ENCODE assay signal across 19 cellular contexts in genomic region chr9:87085521-87085920, GRCh38.
DNase-seq lines count a peak whose midpoint lies in the region; ATAC-seq, FAIRE-seq and TF ChIP-seq lines count a peak whose summit lies in the region.
"Had no signal": no experiment of that assay in that cellular context is flagged by ENCODE, and none has a peak within 500 bp of the region (broad histone marks: within the 10 kb centered on the region; RNA-seq: fewer than 3 reads in every experiment).

No MANE protein-coding gene starts in this region.

- no peak overlapping the region for H4K8ac ChIP-seq in H9 (replicated peaks; ENCODE audit: insufficient read length, low read depth, low read length)

- H3K79me2 ChIP-seq in H9 (ENCODE audit: insufficient read depth, low read length) (no peaks in the 10 kb centered on the region), mammary epithelial cell (ENCODE audit: insufficient read depth, low read length) (no peaks in the 10 kb centered on the region)

- H3K9me3 Mint-ChIP-seq in H9: peaks cover 0 to 2% of the 10 kb centered on the region in 2 experiments; a peak in 3 of 5 replicates
- peaks cover 6% of the 10 kb centered on the region for H3K9me3 Mint-ChIP-seq in neural crest cell
- H3K9me3 Mint-ChIP-seq in effector memory CD8-positive, alpha-beta T cell: no peaks in the 10 kb centered on the region

- H2BK12ac ChIP-seq in H9 (ENCODE audit: insufficient read length, low read depth, low read length): no peak overlapping the region

- H3K14ac ChIP-seq in H9 (ENCODE audit: insufficient read depth, low read length): no peak overlapping the region

- in situ Hi-C loops in mammary epithelial cell (cut with MboI; ENCODE audit: low sequenced_read_pairs in 2 of 2): no loop called here

- H2BK15ac ChIP-seq in H9 (ENCODE audit: low read depth, low read length): no peak overlapping the region

- no peaks in the 10 kb centered on the region for H3K79me1 ChIP-seq in H9 (ENCODE audit: insufficient read depth, low read depth, low read length, poor library complexity, severe bottlenecking)

- no peak for ATAC-seq in effector memory CD8-positive, alpha-beta T cell (replicated peaks)
- ATAC-seq in aorta (ENCODE audit: low FRiP score): no peak

- H2BK20ac ChIP-seq in H9 (ENCODE audit: low read depth, low read length, poor library complexity, severe bottlenecking): no peak overlapping the region

- H3K27me3 ChIP-seq in H9 (ENCODE audit: insufficient read depth, low read length) (no peaks in the 10 kb centered on the region), mammary epithelial cell (ENCODE audit: insufficient read depth, low read length) (no peaks in the 10 kb centered on the region), aorta (ENCODE audit: control insufficient read depth in 1 of 2, insufficient read depth in 2 of 2, low read length in 1 of 2) (no peaks in the 10 kb centered on the region)
- H3K27me3 ChIP-seq: BE2C had no signal

- H3K27me3 Mint-ChIP-seq in H9 (ENCODE audit: low read depth) (no peaks in the 10 kb centered on the region; the same call in none of the 2 replicates), neural crest cell (ENCODE audit: low read depth) (no peaks in the 10 kb centered on the region)
- H3K27me3 Mint-ChIP-seq in effector memory CD8-positive, alpha-beta T cell: peaks cover 0 to 26% of the 10 kb centered on the region in 2 donors
- H3K27me3 Mint-ChIP-seq: CD4-positive, CD25-positive, alpha-beta regulatory T cell; CD8-positive, alpha-beta memory T cell had no signal

- no peaks in the 10 kb centered on the region for H3K9me3 ChIP-seq in H9 (ENCODE audit: control insufficient read depth, low read depth, low read length)
- H3K9me3 ChIP-seq in mammary epithelial cell (replicated peaks; ENCODE audit: insufficient read depth, low read length): no peaks in the 10 kb centered on the region
- H3K9me3 ChIP-seq in kidney (ENCODE audit: control insufficient read depth in 1 of 2, low read length in 2 of 2): no peaks in the 10 kb centered on the region
- H3K9me3 ChIP-seq in aorta (ENCODE audit: control insufficient read depth, low read length): no peaks in the 10 kb centered on the region
- H3K9me3 ChIP-seq: BE2C, Caco-2, HAP-1 had no signal

- H3K36me3 ChIP-seq in mammary epithelial cell (ENCODE audit: insufficient read depth, low read length) (no peaks in the 10 kb centered on the region), kidney (ENCODE audit: control insufficient read depth in 1 of 2, insufficient read depth in 2 of 2, low read length in 2 of 2) (no peaks in the 10 kb centered on the region), aorta (ENCODE audit: control insufficient read depth in 1 of 2, insufficient read depth in 2 of 2, low read length in 1 of 2) (no peaks in the 10 kb centered on the region)
- H3K36me3 ChIP-seq: BE2C, HAP-1 had no signal

- no peak overlapping the region for H4K91ac ChIP-seq in H9 (ENCODE audit: insufficient read length, low read depth, low read length)

- no peak for FAIRE-seq in kidney (lab: Jason Lieb, UNC)
- FAIRE-seq: D721Med, G401.6, GM12892, GM18507 had no signal

- H2AFZ ChIP-seq in H9 (ENCODE audit: low read length) (no peak overlapping the region), mammary epithelial cell (ENCODE audit: low read depth, low read length) (peak overlapping the region; percentile 71)

- H3K4me3 Mint-ChIP-seq in H9: no peak overlapping the region
- peak overlapping the region; percentile 74 for H3K4me3 Mint-ChIP-seq in neural crest cell
- H3K4me3 Mint-ChIP-seq in effector memory CD8-positive, alpha-beta T cell: no peak overlapping the region
- H3K4me3 Mint-ChIP-seq: CD4-positive, CD25-positive, alpha-beta regulatory T cell; CD8-positive, alpha-beta memory T cell had no signal

- H2BK5ac ChIP-seq in H9 (ENCODE audit: insufficient read length, low read length): no peak overlapping the region

- no peak for DNase-seq in H9
- DNase-seq in mammary epithelial cell: no peak
- DNase-seq in kidney: peak; percentile 68
- no peak for DNase-seq in neural crest cell (ENCODE audit: low read depth, low spot score)
- no peak for DNase-seq in AG20443 (ENCODE audit: low spot score)
- DNase-seq in effector memory CD8-positive, alpha-beta T cell: no peak
- no peak for DNase-seq in NCI-H187 (lab: John Stamatoyannopoulos, UW)
- no peak for DNase-seq in aorta
- DNase-seq: BE2C; C1 segment of cervical spinal cord; Caco-2; CD4-positive, CD25-positive, alpha-beta regulatory T cell; CD8-positive, alpha-beta memory T cell; GOT3 had no signal

- BruUV-seq in mammary epithelial cell (replicated peaks; lab: Mats Ljungman, UMichigan): no TSS peak

- H3K4ac ChIP-seq in H9 (ENCODE audit: low read depth, low read length): no peak overlapping the region

- H2BK120ac ChIP-seq in H9 (ENCODE audit: low read depth, low read length, poor library complexity, severe bottlenecking): no peak overlapping the region

- no peak overlapping the region for H3K23ac ChIP-seq in H9 (ENCODE audit: insufficient read length, low read depth, low read length)

- intact Hi-C loops in mammary epithelial cell (cut with micrococcal nuclease): loop anchor here (10.0 kb wide), 1 partner anchor 231 kb away; no protein-coding TSS in a partner anchor
- intact Hi-C loops in kidney (cut with DNase I): no loop called here
- intact Hi-C loops in aorta (cut with DNase I): no loop called here

- no peak overlapping the region for H3T11ph ChIP-seq in H9 (ENCODE audit: low read length)

- no peak overlapping the region for H2AK5ac ChIP-seq in H9 (ENCODE audit: insufficient read length, low read length)

- H3K4me1 Mint-ChIP-seq in H9: no peaks in the 10 kb centered on the region
- peaks cover 45% of the 10 kb centered on the region for H3K4me1 Mint-ChIP-seq in neural crest cell
- H3K4me1 Mint-ChIP-seq in effector memory CD8-positive, alpha-beta T cell (ENCODE audit: low read depth in 2 of 2): peaks cover 0 to 2% of the 10 kb centered on the region in 2 donors
- H3K4me1 Mint-ChIP-seq: CD4-positive, CD25-positive, alpha-beta regulatory T cell; CD8-positive, alpha-beta memory T cell had no signal

- H3K4me1 ChIP-seq in H9 (ENCODE audit: insufficient read depth, low read length) (no peaks in the 10 kb centered on the region), mammary epithelial cell (ENCODE audit: insufficient read depth, low read length) (no peaks in the 10 kb centered on the region), kidney (ENCODE audit: control insufficient read depth in 1 of 2, insufficient read depth in 1 of 2, low read depth in 1 of 2, low read length in 2 of 2) (no peaks in the 10 kb centered on the region), aorta (ENCODE audit: control insufficient read depth in 1 of 2, insufficient read depth in 2 of 2, low read length in 2 of 2) (peaks cover 0 to 2% of the 10 kb centered on the region in 2 donors)
- H3K4me1 ChIP-seq: BE2C, Caco-2, HAP-1 had no signal

- H3K9ac ChIP-seq in H9 (ENCODE audit: extremely low read depth, insufficient read length, low read length) (no peak overlapping the region), mammary epithelial cell (ENCODE audit: insufficient read depth, low read length) (no peak overlapping the region), kidney (ENCODE audit: low read length in 2 of 2) (no peak overlapping the region)

- no peaks in the 10 kb centered on the region for H4K20me1 ChIP-seq in H9 (ENCODE audit: control insufficient read depth, insufficient read depth, insufficient read length)
- no peaks in the 10 kb centered on the region for H4K20me1 ChIP-seq in mammary epithelial cell (ENCODE audit: insufficient read depth, low read length)

- no CpG with 5 or more reads among the region's 9 CpGs for WGBS in H9 (ENCODE audit: extremely low coverage, insufficient read length, low lambda C conversion rate)
- WGBS in mammary epithelial cell (ENCODE audit: low coverage, missing lambda C conversion rate): 27% methylated on average over 9 of the region's 9 CpGs
- 92 to 96% methylated on average over 9 of the region's 9 CpGs for WGBS in aorta, 2 donors

- no peak overlapping the region for H3K27ac ChIP-seq in H9 (ENCODE audit: insufficient read length, low read depth, low read length)
- no peak overlapping the region for H3K27ac ChIP-seq in mammary epithelial cell (ENCODE audit: insufficient read depth, low read depth, low read length)
- H3K27ac ChIP-seq in kidney (ENCODE audit: low read depth in 2 of 2, low read length in 2 of 2): no peak overlapping the region
- H3K27ac ChIP-seq in aorta (ENCODE audit: low read depth in 1 of 2, low read length in 2 of 2): no peak overlapping the region

- H3K18ac ChIP-seq in H9 (ENCODE audit: insufficient read length, low read depth, low read length): no peak overlapping the region

- H3K4me3 ChIP-seq in mammary epithelial cell (replicated peaks in 1 of 3; ENCODE audit: insufficient read depth in 1 of 3, low read depth in 2 of 3, low read length in 3 of 3): no peak overlapping the region
- no peak overlapping the region for H3K4me3 ChIP-seq in kidney (ENCODE audit: low read length in 2 of 2)
- no peak overlapping the region for H3K4me3 ChIP-seq in aorta (ENCODE audit: low read length in 2 of 2)
- H3K4me3 ChIP-seq: HAP-1 had no signal

- dilution Hi-C loops in mammary epithelial cell (cut with HindIII; ENCODE audit: low sequenced_read_pairs): no loop called here

- TF ChIP-seq CTCF in H9 (conservative IDR thresholded peaks at IDR 0.05) (no peak), mammary epithelial cell (conservative IDR thresholded peaks at IDR 0.05 in 1 of 2, IDR thresholded peaks at IDR 0.05 in 1 of 2; ENCODE audit: extremely low read depth in 1 of 2, insufficient read depth in 1 of 2, low read depth in 1 of 2, low read length in 2 of 2) (no peak), kidney (IDR thresholded peaks at IDR 0.05; ENCODE audit: borderline replicate concordance, extremely low read depth, insufficient read depth) (no peak), neural crest cell (conservative IDR thresholded peaks at IDR 0.05) (no peak)

- no peak overlapping the region for H3K56ac ChIP-seq in H9 (ENCODE audit: insufficient read length, low read depth, low read length)

- no peak overlapping the region for H4K5ac ChIP-seq in H9 (ENCODE audit: insufficient read length, low read depth, low read length)

- H3K27ac Mint-ChIP-seq in H9 (peak overlapping the region in 2 of 3 experiments; percentile 5 to 15; a peak in 1 of 7 replicates), neural crest cell (ENCODE audit: unreplicated experiment) (peak overlapping the region; percentile 96)
- no peak overlapping the region for H3K27ac Mint-ChIP-seq in effector memory CD8-positive, alpha-beta T cell
- H3K27ac Mint-ChIP-seq: CD4-positive, CD25-positive, alpha-beta regulatory T cell; CD8-positive, alpha-beta memory T cell had no signal

- H3K23me2 ChIP-seq in H9 (ENCODE audit: insufficient read length, low read depth, low read length, poor library complexity, severe bottlenecking): no peaks in the 10 kb centered on the region

- H3K36me3 Mint-ChIP-seq in H9 (ENCODE audit: insufficient read depth in 1 of 3, low read depth in 3 of 3): no peaks in the 10 kb centered on the region
- no peaks in the 10 kb centered on the region for H3K36me3 Mint-ChIP-seq in neural crest cell (ENCODE audit: low read depth)
- no peaks in the 10 kb centered on the region for H3K36me3 Mint-ChIP-seq in effector memory CD8-positive, alpha-beta T cell (ENCODE audit: insufficient read depth)
- H3K36me3 Mint-ChIP-seq: CD4-positive, CD25-positive, alpha-beta regulatory T cell; CD8-positive, alpha-beta memory T cell had no signal

- H3K4me2 ChIP-seq in H9 (ENCODE audit: insufficient read depth, insufficient read length, low read length) (no peak overlapping the region), mammary epithelial cell (ENCODE audit: insufficient read depth, low read depth, low read length) (no peak overlapping the region)

- CTCF ChIA-PET in mammary epithelial cell (lab: Charles Lee; ENCODE audit: low non-redundant PET): interaction anchor here (0.5 kb wide), 1 partner anchor 238 kb away, joined by 3 read pairs; no protein-coding TSS in a partner anchor

Comparison
In these comparisons a context has a peak if more than half of its experiments do, and no peak if none do; other contexts are left out.
1. H3K27ac Mint-ChIP-seq: peak in H9 (2 of 3) and neural crest cell (single experiment); none in effector memory CD8-positive, alpha-beta T cell (0 of 2).